20 cellular contexts compared by ENCODE assay signal in genomic region chr1:29541641-29542040, GRCh38.
A peak's percentile ranks its signal among the peaks of the same experiment; 100 is the strongest.
DNase-seq lines count a peak whose midpoint lies in the region; ATAC-seq, FAIRE-seq and TF ChIP-seq lines count a peak whose summit lies in the region.
"Had no signal": no experiment of that assay in that cellular context is flagged by ENCODE, and none has a peak within 500 bp of the region (broad histone marks: within the 10 kb centered on the region; RNA-seq: fewer than 3 reads in every experiment).

No MANE protein-coding gene starts in this region.

- intact Hi-C loops in sciatic nerve (cut with DNase I), result loop anchor here (5.0 kb wide), 1 partner anchor 1736 kb away; no protein-coding TSS in a partner anchor

- TF ChIP-seq EP300 in suprapubic skin (IDR thresholded peaks at IDR 0.05), result no peak

- TF ChIP-seq CTCF in VCaP (conservative IDR thresholded peaks at IDR 0.05) (no peak), endodermal cell (conservative IDR thresholded peaks at IDR 0.05) (no peak), suprapubic skin (IDR thresholded peaks at IDR 0.05) (no peak)

- no peak overlapping the region for H3K27ac Mint-ChIP-seq in endodermal cell
- H3K27ac Mint-ChIP-seq: B cell; CD4-positive, CD25-positive, alpha-beta regulatory T cell; CD8-positive, alpha-beta memory T cell had no signal

- TF ChIP-seq POLR2A in suprapubic skin (IDR thresholded peaks at IDR 0.05), result no peak

- peaks cover 6% of the 10 kb centered on the region for H3K27me3 Mint-ChIP-seq in endodermal cell (ENCODE audit: insufficient read depth)

- DNase-seq in endodermal cell (peak; percentile 20), sciatic nerve (ENCODE audit: low spot score) (peak; percentile 5), suprapubic skin (ENCODE audit: low spot score in 2 of 2) (peak; percentile 36 to 71), CD1c-positive myeloid dendritic cell (ENCODE audit: extremely low spot score) (no peak), NOMO-1 (lab: John Stamatoyannopoulos, UW; ENCODE audit: unreplicated experiment in 2 of 2) (no peak), RCC 7860 (ENCODE audit: low spot score) (no peak)
- DNase-seq: CD4-positive, CD25-positive, alpha-beta regulatory T cell; CD8-positive, alpha-beta memory T cell; COR-L47; DMS 273 treated with DMSO at 0.1 percent for 48 hours; DMS53; DND-41; EL; GM23248 had no signal

- H3K9ac ChIP-seq in endodermal cell (ENCODE audit: extremely low read depth, low read length, poor library complexity, severe bottlenecking), result no peak overlapping the region
- H3K9ac ChIP-seq: BLaER1 treated with 17β-estradiol and CSF1 and Interleukin-3, amounts not matched to agents 10 nM and 100 nM; GM23248 had no signal

- H3K9me3 ChIP-seq in endodermal cell (ENCODE audit: control insufficient read depth, low read length) (no peaks in the 10 kb centered on the region), suprapubic skin (no peaks in the 10 kb centered on the region)
- H3K9me3 ChIP-seq: BLaER1 treated with 17β-estradiol and CSF1 and Interleukin-3, amounts not matched to agents 10 nM and 100 nM; HAP-1 had no signal

- no peak for ATAC-seq in sciatic nerve
- ATAC-seq: GM12878, HepG2 had no signal

- no peaks in the 10 kb centered on the region for H3K36me3 Mint-ChIP-seq in endodermal cell (ENCODE audit: low read depth)
- H3K36me3 Mint-ChIP-seq: CD4-positive, CD25-positive, alpha-beta regulatory T cell; CD8-positive, alpha-beta memory T cell had no signal

- peaks cover 9% of the 10 kb centered on the region for H3K27me3 ChIP-seq in endodermal cell (ENCODE audit: control insufficient read depth, insufficient read depth, low read length, poor library complexity, severe bottlenecking)
- no peaks in the 10 kb centered on the region for H3K27me3 ChIP-seq in suprapubic skin
- H3K27me3 ChIP-seq: BLaER1 treated with 17β-estradiol and CSF1 and Interleukin-3, amounts not matched to agents 10 nM and 100 nM had no signal

- no peaks in the 10 kb centered on the region for H3K4me1 Mint-ChIP-seq in endodermal cell
- H3K4me1 Mint-ChIP-seq: B cell; CD4-positive, CD25-positive, alpha-beta regulatory T cell; CD8-positive, alpha-beta memory T cell had no signal

- no peak overlapping the region for H3K4me3 Mint-ChIP-seq in endodermal cell
- H3K4me3 Mint-ChIP-seq: B cell; CD4-positive, CD25-positive, alpha-beta regulatory T cell; CD8-positive, alpha-beta memory T cell had no signal

- 92% methylated on average over 6 of the region's 6 CpGs for WGBS in endodermal cell (ENCODE audit: insufficient coverage in 1 of 2, insufficient read length in 1 of 2), 2 experiments
- 88% methylated on average over 3 of the region's 6 CpGs for WGBS in suprapubic skin

- H3K36me3 ChIP-seq in endodermal cell (ENCODE audit: control insufficient read depth, insufficient read depth, low read length) (no peaks in the 10 kb centered on the region), suprapubic skin (no peaks in the 10 kb centered on the region)
- H3K36me3 ChIP-seq: BLaER1 treated with 17β-estradiol and CSF1 and Interleukin-3, amounts not matched to agents 10 nM and 100 nM; HAP-1 had no signal

- H3K4me1 ChIP-seq in endodermal cell (ENCODE audit: control insufficient read depth, insufficient read depth, low read length), result no peaks in the 10 kb centered on the region
- no peaks in the 10 kb centered on the region for H3K4me1 ChIP-seq in suprapubic skin
- H3K4me1 ChIP-seq: HAP-1 had no signal

- no peaks in the 10 kb centered on the region for H3K9me3 Mint-ChIP-seq in endodermal cell
- H3K9me3 Mint-ChIP-seq: CD8-positive, alpha-beta memory T cell had no signal

- no peak overlapping the region for H3K4me3 ChIP-seq in endodermal cell (ENCODE audit: low read length)
- H3K4me3 ChIP-seq in suprapubic skin, result no peak overlapping the region
- H3K4me3 ChIP-seq: BLaER1 treated with 17β-estradiol and CSF1 and Interleukin-3, amounts not matched to agents 10 nM and 100 nM; GM12878; GM23248; HAP-1 had no signal

- FAIRE-seq in RCC 7860 (lab: Jason Lieb, UNC), result no peak
- FAIRE-seq: GM12878, HepG2 had no signal

- H3K27ac ChIP-seq in VCaP (peak overlapping the region; percentile 59; the same call in 1 of the 2 replicates), endodermal cell (ENCODE audit: low read depth, low read length) (no peak overlapping the region), suprapubic skin (no peak overlapping the region)
- H3K27ac ChIP-seq: BLaER1 treated with 17β-estradiol and CSF1 and Interleukin-3, amounts not matched to agents 10 nM and 100 nM; GM23248 had no signal

Comparison
In these comparisons a context has a peak if more than half of its experiments do, and no peak if none do; other contexts are left out.
1. DNase-seq: peak in endodermal cell (single experiment), sciatic nerve (single experiment) and suprapubic skin (2 of 2); none in CD1c-positive myeloid dendritic cell (single experiment), NOMO-1 (0 of 2) and RCC 7860 (single experiment).